ENCODE assay signal across 1 cellular context in genomic region chr2:55843096-55843991, GRCh38.
TF ChIP-seq lines count a peak whose summit lies in the region.

No MANE protein-coding gene starts in this region.

TF ChIP-seq in SK-N-SH, 30 proteins besides CTCF, POLR2A, EP300 and RAD21 (continued from another document):
- TF ChIP-seq USF2 (IDR thresholded peaks at IDR 0.05; ENCODE audit: borderline replicate concordance, low read depth, low read length) = no peak
- no peak for TF ChIP-seq TEAD4 (IDR thresholded peaks at IDR 0.05; ENCODE audit: borderline replicate concordance, insufficient read depth)
- no peak for TF ChIP-seq PBX3 (IDR thresholded peaks at IDR 0.05)
- TF ChIP-seq SIN3A (IDR thresholded peaks at IDR 0.05; ENCODE audit: borderline replicate concordance, low read depth, low read length) = no peak
- no peak for TF ChIP-seq USF1 (IDR thresholded peaks at IDR 0.05; ENCODE audit: borderline replicate concordance, low read depth)
- no peak for TF ChIP-seq NFIC (IDR thresholded peaks at IDR 0.05; ENCODE audit: borderline replicate concordance)
- TF ChIP-seq SMC3 (IDR thresholded peaks at IDR 0.05; ENCODE audit: low read depth, low read length) = no peak
- no peak for TF ChIP-seq EZH2phosphoT487 (IDR thresholded peaks at IDR 0.05; ENCODE audit: borderline replicate concordance, low read depth)
- TF ChIP-seq JUND (IDR thresholded peaks at IDR 0.05) = no peak
- TF ChIP-seq MEF2A (IDR thresholded peaks at IDR 0.05; ENCODE audit: borderline replicate concordance, low read depth) = no peak
- TF ChIP-seq RCOR1 (IDR thresholded peaks at IDR 0.05; ENCODE audit: low read length) = no peak
- no peak for TF ChIP-seq RFX5 (IDR thresholded peaks at IDR 0.05; ENCODE audit: low read length)
